8 cellular contexts compared by ENCODE assay signal in the genomic region with DNA sequence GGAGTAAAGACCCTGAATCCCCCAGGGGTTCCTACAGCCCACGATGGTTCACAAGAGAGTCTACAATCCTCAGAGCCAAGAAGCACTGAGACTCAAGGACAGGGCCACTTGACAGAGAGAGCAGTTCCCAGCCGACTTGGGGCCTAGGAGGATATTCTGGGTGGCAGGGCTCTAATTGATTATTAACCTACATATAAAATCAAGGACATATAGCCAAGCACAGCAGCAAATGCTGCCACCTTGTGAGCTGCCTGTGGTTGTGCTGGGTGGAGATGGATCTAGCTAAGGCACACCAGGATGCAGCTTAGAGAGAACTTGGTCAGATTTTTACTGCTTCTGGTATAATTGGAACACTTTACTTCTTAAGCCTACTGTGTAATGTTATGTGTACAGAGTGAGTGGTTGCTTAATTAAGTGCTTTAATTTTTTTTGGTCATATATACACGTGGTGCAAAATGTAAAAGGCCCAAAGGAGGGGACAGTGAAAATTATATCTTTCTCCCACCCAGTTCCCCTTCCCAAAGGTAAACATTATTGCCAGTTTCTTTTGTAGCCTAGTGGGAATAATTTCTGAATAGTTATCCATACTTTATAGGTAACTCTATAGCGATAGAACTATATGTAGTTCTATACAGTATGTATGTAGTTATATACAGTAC.
DNase-seq lines count a peak whose midpoint lies in the region; ATAC-seq, FAIRE-seq and TF ChIP-seq lines count a peak whose summit lies in the region.

No MANE protein-coding gene starts in this region.

- FAIRE-seq in urothelium cell line (lab: Jason Lieb, UNC), result no peak

- ATAC-seq in HG03097 (IDR thresholded peaks at IDR 0.05; ENCODE audit: low FRiP score, unreplicated experiment), result peak; percentile 44

- no peaks in the 10 kb centered on the region for H3K36me3 ChIP-seq in brain microvascular endothelial cell (replicated peaks)

- peak; percentile 83 for TF ChIP-seq CTCF in brain microvascular endothelial cell (IDR thresholded peaks at IDR 0.05; ENCODE audit: low read depth, low read length, missing control alignments)

- DNase-seq in ELF-1 (ENCODE audit: low read depth, low spot score), result peak; percentile 52
- DNase-seq in T-helper 22 cell (ENCODE audit: low read depth), result peak; percentile 44
- peak; percentile 39 for DNase-seq in brain microvascular endothelial cell
- peak; percentile 3 for DNase-seq in midbrain (lab: John Stamatoyannopoulos, UW)
- peak; percentile 27 for DNase-seq in urothelium cell line (ENCODE audit: low spot score)
- DNase-seq in NCI-H2081 treated with DMSO at 0.1 percent for 48 hours (lab: John Stamatoyannopoulos, UW), result no peak
- DNase-seq in NCI-H2196 (lab: John Stamatoyannopoulos, UW; ENCODE audit: unreplicated experiment), result no peak

- no peaks in the 10 kb centered on the region for H3K27me3 ChIP-seq in brain microvascular endothelial cell (replicated peaks)

- no peak overlapping the region for H3K4me3 ChIP-seq in brain microvascular endothelial cell (ENCODE audit: low read depth, low read length)

- H3K27ac ChIP-seq in brain microvascular endothelial cell, result no peak overlapping the region

- in situ Hi-C loops in brain microvascular endothelial cell (cut with HindIII; ENCODE audit: low pct_ligation_motif_present, low sequenced_read_pairs), result no loop called here

Comparison
In these comparisons a context has a peak if more than half of its experiments do, and no peak if none do; other contexts are left out.
1. DNase-seq: peak in ELF-1 (single experiment), T-helper 22 cell (single experiment), brain microvascular endothelial cell (single experiment), midbrain (single experiment) and urothelium cell line (single experiment); none in NCI-H2081 treated with DMSO at 0.1 percent for 48 hours (single experiment) and NCI-H2196 (single experiment).